ENCODE assay signal across 8 cellular contexts in genomic region chr17:20010099-20010863, GRCh38. TPM values are rescaled to one million over a fixed set of nuclear protein-coding genes. Genes with fewer than 3 reads are reported as not detected.
DNase-seq lines count a peak whose midpoint lies in the region; ATAC-seq lines count a peak whose summit lies in the region.

No MANE protein-coding gene starts in this region.

- peak overlapping the region; percentile 69 to 78 for H3K4me3 Mint-ChIP-seq in stimulated activated naive CD8-positive, alpha-beta T cell treated with anti-CD3 and anti-CD28 coated beads, Interleukin-15, amount 100 ng/mL, for 72 hours

- H3K27me3 Mint-ChIP-seq in stimulated activated naive CD8-positive, alpha-beta T cell treated with anti-CD3 and anti-CD28 coated beads, Interleukin-15, amount 100 ng/mL, for 72 hours = peaks cover 83% of the 10 kb centered on the region

- in situ Hi-C loops in KBM-7 (cut with MboI; ENCODE audit: low pct_unique_long_range_greater_than_20kb, low sequenced_read_pairs) = no loop called here

- ATAC-seq in left colon (peak; percentile 61), GM18520 (IDR thresholded peaks at IDR 0.05; ENCODE audit: unreplicated experiment) (no peak)
- ATAC-seq in stimulated activated naive CD8-positive, alpha-beta T cell treated with anti-CD3 and anti-CD28 coated beads, Interleukin-15, amount 100 ng/mL, for 72 hours = no peak

- H3K4me1 Mint-ChIP-seq in stimulated activated naive CD8-positive, alpha-beta T cell treated with anti-CD3 and anti-CD28 coated beads, Interleukin-15, amount 100 ng/mL, for 72 hours = peaks cover 10% of the 10 kb centered on the region

- DNase-seq in DMS79 treated with DMSO at 0.1 percent for 48 hours (lab: John Stamatoyannopoulos, UW) (peak; percentile 48), KBM-7 (peak; percentile 85), RPMI8226 (peak; percentile 74), dedifferentiated amniotic fluid mesenchymal stem cell (ENCODE audit: extremely low spot score) (peak; percentile 65), left colon (peak in 1 of 2 donors; percentile 15)
- no peak for DNase-seq in stimulated activated naive CD8-positive, alpha-beta T cell treated with anti-CD3 and anti-CD28 coated beads, Interleukin-15, amount 100 ng/mL, for 72 hours
- DNase-seq in activated CD4-positive, CD25-positive, alpha-beta regulatory T cell (lab: John Stamatoyannopoulos, UW) = no peak

- no peak overlapping the region for H3K27ac Mint-ChIP-seq in stimulated activated naive CD8-positive, alpha-beta T cell treated with anti-CD3 and anti-CD28 coated beads, Interleukin-15, amount 100 ng/mL, for 72 hours

- no peaks in the 10 kb centered on the region for H3K9me3 Mint-ChIP-seq in stimulated activated naive CD8-positive, alpha-beta T cell treated with anti-CD3 and anti-CD28 coated beads, Interleukin-15, amount 100 ng/mL, for 72 hours

- intact Hi-C loops in left colon (cut with DNase I, micrococcal nuclease) = no loop called here

RNA-seq across cellular contexts. Expression of gene SPECC1, which starts 1.1 kb away (rescaled TPM):
- 100 to 1,000 TPM in 1 of 2 donors, 10 to 100 TPM in 1; 86.5 to 104 TPM for total RNA-seq in left colon

RNA-seq across cellular contexts. Expression of gene AKAP10, which starts 32.7 kb away (rescaled TPM):
- total RNA-seq in left colon = 10 to 100 TPM; 26.5 to 30.0 TPM

Comparison
In these comparisons a context has a peak if more than half of its experiments do, and no peak if none do; other contexts are left out.
1. DNase-seq: peak in DMS79 treated with DMSO at 0.1 percent for 48 hours (single experiment), KBM-7 (single experiment), RPMI8226 (single experiment) and dedifferentiated amniotic fluid mesenchymal stem cell (single experiment); none in stimulated activated naive CD8-positive, alpha-beta T cell treated with anti-CD3 and anti-CD28 coated beads, Interleukin-15, amount 100 ng/mL, for 72 hours (0 of 2) and activated CD4-positive, CD25-positive, alpha-beta regulatory T cell (0 of 4).